In the genomic region with DNA sequence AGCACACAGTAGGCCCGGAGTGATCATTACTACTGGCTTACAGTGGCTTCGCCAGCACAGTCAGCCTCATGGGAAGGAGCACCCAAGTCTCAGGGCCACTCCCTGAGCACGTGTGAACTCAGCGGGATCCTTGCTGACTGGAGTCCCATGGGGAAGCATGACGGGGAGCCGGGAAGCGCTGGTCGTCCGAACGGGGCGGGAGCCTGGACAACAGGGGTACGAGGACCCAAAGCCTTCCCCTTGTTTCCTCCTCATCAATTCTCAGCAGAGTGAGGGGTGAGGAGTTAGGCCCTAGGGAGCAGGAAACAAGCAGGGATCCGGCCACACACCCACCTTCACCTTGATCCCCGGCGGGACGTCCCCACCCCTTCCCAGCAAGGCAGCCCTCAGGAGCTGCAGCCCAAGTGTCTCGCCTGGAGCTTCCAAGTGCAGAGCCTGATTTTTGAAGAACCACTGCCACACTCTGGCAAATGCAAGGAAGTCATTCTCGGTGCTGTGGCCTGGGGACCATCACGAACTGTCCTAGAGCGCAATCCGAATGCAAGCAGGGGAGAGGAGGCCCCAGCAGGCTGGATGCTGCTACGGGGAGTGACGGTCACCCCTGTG, we compare ENCODE assay signal across 8 cellular contexts. TPM values are rescaled to one million over a fixed set of nuclear protein-coding genes. Genes with fewer than 3 reads are reported as not detected.
DNase-seq lines count a peak whose midpoint lies in the region; ATAC-seq, FAIRE-seq and TF ChIP-seq lines count a peak whose summit lies in the region.

No MANE protein-coding gene starts in this region.

- FAIRE-seq in GM12878 (lab: Jason Lieb, UNC) = no peak
- no peak for FAIRE-seq in kidney (lab: Jason Lieb, UNC)

- no peaks in the 10 kb centered on the region for H3K9me3 ChIP-seq in GM12878 (replicated peaks; ENCODE audit: control insufficient read depth, insufficient read depth, low read length)
- H3K9me3 ChIP-seq in kidney (ENCODE audit: control insufficient read depth in 1 of 2, low read length in 2 of 2) = no peaks in the 10 kb centered on the region

- RAD21 ChIA-PET in GM12878 (lab: Charles Lee; ENCODE audit: unreplicated experiment) = interaction anchor here (0.6 to 4.8 kb wide), 9 partner anchors 58 to 718 kb away, joined by 3 to 28 read pairs (median 4); no protein-coding TSS in a partner anchor

- H3K9ac ChIP-seq in GM12878 (ENCODE audit: control insufficient read depth, insufficient read depth, low read length) (no peak overlapping the region), kidney (ENCODE audit: low read length in 2 of 2) (peak overlapping the region in 1 of 2 donors; percentile 62)

- BruUV-seq in GM12878 (replicated peaks; lab: Mats Ljungman, UMichigan) = no TSS peak

- no peaks in the 10 kb centered on the region for H3K79me2 ChIP-seq in GM12878 (ENCODE audit: control insufficient read depth, insufficient read depth, low read length)

- H3K4me1 ChIP-seq in GM12878 (ENCODE audit: control insufficient read depth, insufficient read depth, low read length) (no peaks in the 10 kb centered on the region; the same call in 1 of the 2 replicates), kidney (ENCODE audit: control insufficient read depth in 1 of 2, insufficient read depth in 1 of 2, low read depth in 1 of 2, low read length in 2 of 2) (peaks cover 7 to 11% of the 10 kb centered on the region in 2 donors)

- H3K27ac ChIP-seq in GM12878 (ENCODE audit: control insufficient read depth, insufficient read depth) = no peak overlapping the region
- no peak overlapping the region for H3K27ac ChIP-seq in kidney (ENCODE audit: low read depth in 2 of 2, low read length in 2 of 2)

- intact Hi-C loops in GM12878 (cut with micrococcal nuclease; ENCODE audit: unreplicated experiment) = no loop called here
- intact Hi-C loops in kidney (cut with DNase I) = loop anchor here (5.0 kb wide), 1 partner anchor 606 kb away; no protein-coding TSS in a partner anchor

- H3K27me3 ChIP-seq in GM12878 (replicated peaks in 1 of 2; ENCODE audit: control insufficient read depth in 2 of 2, insufficient read depth in 2 of 2, low read length in 1 of 2) = no peaks in the 10 kb centered on the region

- no peak for TF ChIP-seq POLR2A in GM12878 (IDR thresholded peaks at IDR 0.05; ENCODE audit: low read depth, low read length)

- POLR2A ChIA-PET in GM12878 (lab: Charles Lee) = no interaction called here

- TF ChIP-seq EP300 in GM12878 (IDR thresholded peaks at IDR 0.05; ENCODE audit: borderline replicate concordance in 1 of 2, control insufficient read depth in 1 of 2, low read depth in 2 of 2, low read length in 2 of 2) = no peak

- H3K4me3 ChIP-seq in GM12878 (no peak overlapping the region), kidney (ENCODE audit: low read length in 2 of 2) (peak overlapping the region; percentile 32 to 44)

- TF ChIP-seq CTCF in GM12878 (IDR thresholded peaks at IDR 0.05 in 2 of 3, conservative IDR thresholded peaks at IDR 0.05 in 1 of 3; ENCODE audit: control insufficient read depth in 2 of 3, extremely low read depth in 1 of 3, insufficient read depth in 1 of 3, low read depth in 3 of 3, low read length in 3 of 3) (peak in 2 of 3 experiments; percentile 20 to 45; a peak in 3 of 6 replicates), kidney (IDR thresholded peaks at IDR 0.05; ENCODE audit: borderline replicate concordance, extremely low read depth, insufficient read depth) (peak; percentile 37)

- H3K4me2 ChIP-seq in GM12878 (ENCODE audit: control insufficient read depth, insufficient read depth) = no peak overlapping the region

- no peaks in the 10 kb centered on the region for H4K20me1 ChIP-seq in GM12878 (ENCODE audit: control insufficient read depth, insufficient read depth)

- 56% methylated on average over 22 of the region's 23 CpGs for WGBS in GM12878 (ENCODE audit: insufficient coverage, insufficient replicate concordance, low lambda C conversion rate, missing lambda C conversion rate)

- ATAC-seq in GM12878 (peak; percentile 27), GM21423 (IDR thresholded peaks at IDR 0.05; ENCODE audit: unreplicated experiment) (no peak)

- H3K36me3 ChIP-seq in GM12878 (ENCODE audit: control insufficient read depth in 2 of 2, insufficient read depth in 2 of 2, low read length in 1 of 2) (no peaks in the 10 kb centered on the region), kidney (ENCODE audit: control insufficient read depth in 1 of 2, insufficient read depth in 2 of 2, low read length in 2 of 2) (no peaks in the 10 kb centered on the region)

- CTCF ChIA-PET in GM12878 (lab: Yijun Ruan, JAX) = interaction anchor here (0.6 to 5.6 kb wide), 24 partner anchors 8 to 614 kb away, joined by 3 to 63 read pairs (median 4); no protein-coding TSS in a partner anchor

- SMC1A ChIA-PET in GM12878 (lab: Charles Lee; ENCODE audit: uncharacterized antibody, unreplicated experiment) = interaction anchor here (0.6 to 2.0 kb wide), 9 partner anchors 9 to 783 kb away, joined by 3 to 10 read pairs (median 4); no protein-coding TSS in a partner anchor

- H2AFZ ChIP-seq in GM12878 (ENCODE audit: control insufficient read depth, low read depth, low read length) = no peak overlapping the region

- DNase-seq in DMS79 (lab: John Stamatoyannopoulos, UW) (peak; percentile 35), Kasumi-1 (lab: John Stamatoyannopoulos, UW) (peak; percentile 27 to 33), GM12878 (ENCODE audit: low read depth, low spot score) (no peak), kidney (peak; percentile 83), stromal cell of bone marrow (ENCODE audit: low read depth) (peak; percentile 64), NOMO-1 (lab: John Stamatoyannopoulos, UW; ENCODE audit: unreplicated experiment in 2 of 2) (no peak)
- DNase-seq in activated CD4-positive, CD25-positive, alpha-beta regulatory T cell treated with anti-CD3 and anti-CD28 coated beads, Interleukin-2, amount 50 U/mL, for 72 hours = no peak

- in situ Hi-C loops in GM12878 (cut with MboI) = loop anchor here (10.0 to 25.0 kb wide), 2 partner anchors 692 to 981 kb away; no protein-coding TSS in a partner anchor

- peak; percentile 52 for TF ChIP-seq RAD21 in GM12878 (IDR thresholded peaks at IDR 0.05; ENCODE audit: insufficient read depth, low read depth, low read length)

TF ChIP-seq in GM12878, 131 proteins besides CTCF, POLR2A, EP300 and RAD21 (continues in another document):
- TF ChIP-seq, protein P1, sequence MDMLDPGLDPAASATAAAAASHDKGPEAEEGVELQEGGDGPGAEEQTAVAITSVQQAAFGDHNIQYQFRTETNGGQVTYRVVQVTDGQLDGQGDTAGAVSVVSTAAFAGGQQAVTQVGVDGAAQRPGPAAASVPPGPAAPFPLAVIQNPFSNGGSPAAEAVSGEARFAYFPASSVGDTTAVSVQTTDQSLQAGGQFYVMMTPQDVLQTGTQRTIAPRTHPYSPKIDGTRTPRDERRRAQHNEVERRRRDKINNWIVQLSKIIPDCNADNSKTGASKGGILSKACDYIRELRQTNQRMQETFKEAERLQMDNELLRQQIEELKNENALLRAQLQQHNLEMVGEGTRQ (IDR thresholded peaks at IDR 0.05; ENCODE audit: borderline replicate concordance, low read depth, low read length) = no peak
- TF ChIP-seq, protein P2, sequence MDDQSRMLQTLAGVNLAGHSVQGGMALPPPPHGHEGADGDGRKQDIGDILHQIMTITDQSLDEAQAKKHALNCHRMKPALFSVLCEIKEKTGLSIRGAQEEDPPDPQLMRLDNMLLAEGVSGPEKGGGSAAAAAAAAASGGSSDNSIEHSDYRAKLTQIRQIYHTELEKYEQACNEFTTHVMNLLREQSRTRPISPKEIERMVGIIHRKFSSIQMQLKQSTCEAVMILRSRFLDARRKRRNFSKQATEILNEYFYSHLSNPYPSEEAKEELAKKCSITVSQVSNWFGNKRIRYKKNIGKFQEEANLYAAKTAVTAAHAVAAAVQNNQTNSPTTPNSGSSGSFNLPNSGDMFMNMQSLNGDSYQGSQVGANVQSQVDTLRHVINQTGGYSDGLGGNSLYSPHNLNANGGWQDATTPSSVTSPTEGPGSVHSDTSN (IDR thresholded peaks at IDR 0.05; ENCODE audit: insufficient replicate concordance, low read depth, low read length) = no peak
- TF ChIP-seq ZNF217 (IDR thresholded peaks at IDR 0.05) (no peak), RBBP5 (conservative IDR thresholded peaks at IDR 0.05) (no peak), SP1 (IDR thresholded peaks at IDR 0.05; ENCODE audit: low read depth, low read length) (no peak), FOXK2 (IDR thresholded peaks at IDR 0.05) (no peak)
- TF ChIP-seq, protein P3, sequence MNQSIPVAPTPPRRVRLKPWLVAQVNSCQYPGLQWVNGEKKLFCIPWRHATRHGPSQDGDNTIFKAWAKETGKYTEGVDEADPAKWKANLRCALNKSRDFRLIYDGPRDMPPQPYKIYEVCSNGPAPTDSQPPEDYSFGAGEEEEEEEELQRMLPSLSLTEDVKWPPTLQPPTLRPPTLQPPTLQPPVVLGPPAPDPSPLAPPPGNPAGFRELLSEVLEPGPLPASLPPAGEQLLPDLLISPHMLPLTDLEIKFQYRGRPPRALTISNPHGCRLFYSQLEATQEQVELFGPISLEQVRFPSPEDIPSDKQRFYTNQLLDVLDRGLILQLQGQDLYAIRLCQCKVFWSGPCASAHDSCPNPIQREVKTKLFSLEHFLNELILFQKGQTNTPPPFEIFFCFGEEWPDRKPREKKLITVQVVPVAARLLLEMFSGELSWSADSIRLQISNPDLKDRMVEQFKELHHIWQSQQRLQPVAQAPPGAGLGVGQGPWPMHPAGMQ (IDR thresholded peaks at IDR 0.05; ENCODE audit: borderline replicate concordance) = no peak

RNA-seq across cellular contexts. Expression of a gene that starts 35.5 kb away (rescaled TPM):
- 52.5 and 52.8 TPM in 2 replicates for total RNA-seq in GM12878 (2013; cell fraction: nucleolus; rRNA removed)
- total RNA-seq in GM12878 (2014; rRNA removed) = 75.1 and 89.7 TPM in 2 replicates
- total RNA-seq in GM12878 (2014; rRNA removed; fragmentation: Illumina TruSeq; extraction: Trizol) = 58.8 and 59.9 TPM in 2 replicates
- total RNA-seq in GM12878 (2021) = 120 and 125 TPM in 2 replicates
- polyA plus RNA-seq in GM12878 (2011; ENCODE audit: low read depth) = 58.2 TPM
- 138 and 178 TPM in 2 replicates for polyA plus RNA-seq in GM12878 (2011; rRNA removed)
- polyA plus RNA-seq in GM12878 (2011; cell fraction: cytosol; rRNA removed) = 43.9 and 51.8 TPM in 2 replicates
- polyA plus RNA-seq in GM12878 (2011; cell fraction: nucleus; rRNA removed) = 31.3 TPM in 2 replicates
- 94.4 and 116 TPM in 2 replicates for polyA plus RNA-seq in GM12878 (2012)
- polyA plus RNA-seq in GM12878 (2014; fragmentation: Illumina TruSeq; extraction: Trizol) = 95.3 and 116 TPM in 2 replicates
- 10 to 100 TPM; 39.8 to 60.1 TPM for polyA plus RNA-seq in GM12878 (2014; fragmentation: Nextera tagmentation; extraction: Ambion mirVana)
- polyA plus RNA-seq in GM12878 (2014; rRNA removed) = 58.2 and 66.2 TPM in 2 replicates
- polyA plus RNA-seq in GM12878 (2016; fragmentation: Nextera tagmentation; extraction: Ambion mirVana) = 10 to 100 TPM; 68.4 to 71.9 TPM
- 35.0 and 43.1 TPM in 2 replicates for polyA minus RNA-seq in GM12878 (2011; rRNA and poly(A)+ RNA removed)
- polyA minus RNA-seq in GM12878 (2011; cell fraction: cytosol; rRNA and poly(A)+ RNA removed) = 27.3 and 28.9 TPM in 2 replicates
- polyA minus RNA-seq in GM12878 (2011; cell fraction: nucleus; rRNA and poly(A)+ RNA removed) = 15.8 and 28.3 TPM in 2 replicates
- 102 TPM for total RNA-seq in kidney
- polyA plus RNA-seq in kidney (ENCODE audit: insufficient read depth, low read depth, low replicate concordance) = 96.4 TPM

Comparison
In these comparisons a context has a peak if more than half of its experiments do, and no peak if none do; other contexts are left out.
1. DNase-seq: peak in DMS79 (single experiment), Kasumi-1 (2 of 2), kidney (single experiment) and stromal cell of bone marrow (single experiment); none in GM12878 (single experiment), activated CD4-positive, CD25-positive, alpha-beta regulatory T cell treated with anti-CD3 and anti-CD28 coated beads, Interleukin-2, amount 50 U/mL, for 72 hours (single experiment) and NOMO-1 (0 of 2).